In the genomic region with DNA sequence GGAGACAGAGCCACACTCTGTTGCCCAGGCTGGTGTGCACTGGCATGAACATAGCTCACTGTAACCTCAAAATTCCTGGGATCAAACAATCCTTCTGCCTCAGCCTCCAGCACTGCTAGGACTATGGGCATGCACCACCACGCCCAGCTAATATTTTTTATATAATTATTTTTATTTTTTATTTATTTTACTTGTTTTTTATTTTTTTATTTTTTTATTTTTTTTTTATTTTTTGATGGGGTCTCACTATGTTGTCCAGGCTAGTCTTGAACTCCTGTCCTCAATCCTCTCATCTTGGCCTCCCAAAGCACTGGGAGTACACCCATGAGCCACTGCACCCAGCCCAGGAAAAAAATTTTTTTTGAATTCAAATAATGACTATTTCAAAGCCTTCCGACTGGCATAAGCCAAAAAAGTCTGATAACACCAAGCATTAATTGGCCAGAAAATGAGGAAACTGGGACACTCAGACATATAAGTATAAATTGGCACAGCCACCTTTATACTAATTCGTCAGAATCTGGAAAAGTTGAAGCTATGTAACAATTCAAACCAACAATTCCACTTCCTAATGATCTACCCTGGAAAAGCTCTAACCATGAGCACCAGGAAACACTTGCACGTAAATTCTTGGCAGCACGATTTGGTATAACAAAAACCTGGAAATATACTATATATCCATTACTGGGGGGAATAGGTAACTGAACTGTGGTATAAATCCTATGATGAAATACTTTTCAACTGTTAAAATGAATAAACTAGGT, we compare ENCODE assay signal across 10 cellular contexts. TPM values are rescaled to one million over a fixed set of nuclear protein-coding genes. Genes with fewer than 3 reads are reported as not detected.
A peak's percentile ranks its signal among the peaks of the same experiment; 100 is the strongest.
DNase-seq lines count a peak whose midpoint lies in the region; ATAC-seq and TF ChIP-seq lines count a peak whose summit lies in the region.
"Had no signal": no experiment of that assay in that cellular context is flagged by ENCODE, and none has a peak within 500 bp of the region (broad histone marks: within the 10 kb centered on the region; RNA-seq: fewer than 3 reads in every experiment).

No MANE protein-coding gene starts in this region.

- H3K27me3 Mint-ChIP-seq in activated CD4-positive, alpha-beta memory T cell treated with anti-CD3 and anti-CD28 coated beads, Interleukin-2, amount 10 ng/mL, durations not matched to agents 7 days and 5 days: no peaks in the 10 kb centered on the region

- H3K9me3 Mint-ChIP-seq in activated CD4-positive, alpha-beta memory T cell treated with anti-CD3 and anti-CD28 coated beads, Interleukin-2, amount 10 ng/mL, durations not matched to agents 7 days and 5 days: no peaks in the 10 kb centered on the region

- DNase-seq in DND-41 (no peak), lung microvascular endothelial cell (ENCODE audit: low read depth in 2 of 2) (peak; percentile 57 to 95), GM13976 (ENCODE audit: low spot score) (no peak)
- no peak for DNase-seq in activated CD4-positive, alpha-beta memory T cell treated with anti-CD3 and anti-CD28 coated beads, Interleukin-2, amount 10 ng/mL, durations not matched to agents 7 days and 5 days
- DNase-seq: kidney, NCI-H1105 treated with DMSO at 0.1 percent for 48 hours had no signal

- peak overlapping the region; percentile 22 for H3K4me3 ChIP-seq in ACC112 (ENCODE audit: low read depth, low read length)
- H3K4me3 ChIP-seq in DND-41 (ENCODE audit: low read depth in 1 of 2, low read length in 2 of 2): peak overlapping the region; percentile 82 to 96

- in situ Hi-C loops in GM13976 (cut with MboI; ENCODE audit: low sequenced_read_pairs, unreplicated experiment): no loop called here

- CTCF ChIA-PET in activated CD4-positive, alpha-beta memory T cell treated with anti-CD3 and anti-CD28 coated beads, Interleukin-2, amount 10 ng/mL, durations not matched to agents 7 days and 5 days (lab: Charles Lee): interaction anchor here (1.5 to 2.8 kb wide), 2 partner anchors 8 to 28 kb away, joined by 5 to 34 read pairs; no protein-coding TSS in a partner anchor

- POLR2A ChIA-PET in activated CD4-positive, alpha-beta memory T cell treated with anti-CD3 and anti-CD28 coated beads, Interleukin-2, amount 10 ng/mL, durations not matched to agents 7 days and 5 days (lab: Charles Lee): interaction anchor here (1.0 to 4.0 kb wide), 11 partner anchors 8 to 266 kb away, joined by 3 to 178 read pairs (median 16); a partner anchor contains a TSS

- no peak overlapping the region for H3K27ac ChIP-seq in ACC112 (ENCODE audit: low read depth, low read length)
- H3K27ac ChIP-seq in DND-41 (ENCODE audit: low read length): peak overlapping the region; percentile 97

- H3K36me3 ChIP-seq in ACC112 (ENCODE audit: insufficient read depth, low read length) (peaks cover 24% of the 10 kb centered on the region), DND-41 (ENCODE audit: insufficient read depth, low read length) (peaks cover 54% of the 10 kb centered on the region)

- H3K27me3 ChIP-seq in ACC112 (ENCODE audit: insufficient read depth, low read length): no peaks in the 10 kb centered on the region
- H3K27me3 ChIP-seq in DND-41 (ENCODE audit: insufficient read depth, low read length, poor library complexity): no peaks in the 10 kb centered on the region

- peaks cover 84% of the 10 kb centered on the region for H3K79me2 ChIP-seq in ACC112 (ENCODE audit: control insufficient read depth, insufficient read depth, low read length, unreplicated experiment)
- peaks cover 99% of the 10 kb centered on the region for H3K79me2 ChIP-seq in DND-41 (ENCODE audit: insufficient read depth, low read length)

- H3K4me1 Mint-ChIP-seq in activated CD4-positive, alpha-beta memory T cell treated with anti-CD3 and anti-CD28 coated beads, Interleukin-2, amount 10 ng/mL, durations not matched to agents 7 days and 5 days: peaks cover 30% of the 10 kb centered on the region

- peaks cover 85% of the 10 kb centered on the region for H3K36me3 Mint-ChIP-seq in activated CD4-positive, alpha-beta memory T cell treated with anti-CD3 and anti-CD28 coated beads, Interleukin-2, amount 10 ng/mL, durations not matched to agents 7 days and 5 days (ENCODE audit: low read depth)

- peak overlapping the region; percentile 75 for H3K4me2 ChIP-seq in DND-41 (ENCODE audit: insufficient read depth, low read length)

- H2AFZ ChIP-seq in ACC112 (ENCODE audit: low read length, unreplicated experiment) (no peak overlapping the region), DND-41 (ENCODE audit: low read depth, low read length) (no peak overlapping the region)

- ATAC-seq in DND-41 (ENCODE audit: insufficient read depth, low read depth) (no peak), HG02885 (IDR thresholded peaks at IDR 0.05; ENCODE audit: poor library complexity, unreplicated experiment) (no peak), HG03442 (IDR thresholded peaks at IDR 0.05; ENCODE audit: unreplicated experiment) (no peak), HG03354 (IDR thresholded peaks at IDR 0.05; ENCODE audit: poor library complexity, severe bottlenecking, unreplicated experiment) (no peak)

- peaks cover 44% of the 10 kb centered on the region for H4K20me1 ChIP-seq in DND-41 (ENCODE audit: insufficient read depth, low read length)

- H3K4me1 ChIP-seq in ACC112 (ENCODE audit: control insufficient read depth, insufficient read depth, low read length, unreplicated experiment): peaks cover 34% of the 10 kb centered on the region
- peaks cover 75% of the 10 kb centered on the region for H3K4me1 ChIP-seq in DND-41 (ENCODE audit: insufficient read depth, low read length)

- peak overlapping the region; percentile 92 for H3K4me3 Mint-ChIP-seq in activated CD4-positive, alpha-beta memory T cell treated with anti-CD3 and anti-CD28 coated beads, Interleukin-2, amount 10 ng/mL, durations not matched to agents 7 days and 5 days

- TF ChIP-seq CTCF in DND-41 (IDR thresholded peaks at IDR 0.05; ENCODE audit: borderline replicate concordance, extremely low read depth, low read length, poor library complexity, severe bottlenecking): no peak
- no peak for TF ChIP-seq CTCF in GM13976 (IDR thresholded peaks at IDR 0.05; ENCODE audit: borderline replicate concordance, control extremely low read depth, extremely low read depth, insufficient read depth, missing control alignments)

- H3K9me3 ChIP-seq in DND-41 (ENCODE audit: insufficient read depth, low read length, severe bottlenecking): no peaks in the 10 kb centered on the region

- peak overlapping the region; percentile 98 for H3K9ac ChIP-seq in DND-41 (ENCODE audit: low read depth, low read length)

- H3K27ac Mint-ChIP-seq in activated CD4-positive, alpha-beta memory T cell treated with anti-CD3 and anti-CD28 coated beads, Interleukin-2, amount 10 ng/mL, durations not matched to agents 7 days and 5 days: peak overlapping the region; percentile 90

RNA-seq across cellular contexts. Expression of a gene that starts 6.3 kb away (rescaled TPM):
- total RNA-seq in activated CD4-positive, alpha-beta memory T cell treated with anti-CD3 and anti-CD28 coated beads, Interleukin-2, amount 10 ng/mL, durations not matched to agents 7 days and 5 days: 100 to 1,000 TPM; 129 to 133 TPM
- total RNA-seq in lung microvascular endothelial cell: 30.3 and 30.8 TPM in 2 replicates

Comparison
In these comparisons a context has a peak if more than half of its experiments do, and no peak if none do; other contexts are left out.
1. DNase-seq: peak in lung microvascular endothelial cell (2 of 2); none in DND-41 (single experiment), activated CD4-positive, alpha-beta memory T cell treated with anti-CD3 and anti-CD28 coated beads, Interleukin-2, amount 10 ng/mL, durations not matched to agents 7 days and 5 days (single experiment) and GM13976 (single experiment).